In genomic region chr15:40038654-40039543, GRCh38 we compare ENCODE assay signal across 8 cellular contexts. TPM values are rescaled to one million over a fixed set of nuclear protein-coding genes. Genes with fewer than 3 reads are reported as not detected.
DNase-seq lines count a peak whose midpoint lies in the region; ATAC-seq, FAIRE-seq and TF ChIP-seq lines count a peak whose summit lies in the region.

TSS of gene SRP14 (minus strand) at chr15:40039181. CDS start at chr15:40039116, 65 bp downstream.

- H3K4me1 ChIP-seq in OCI-LY1 (ENCODE audit: insufficient read depth, low read length, severe bottlenecking), result peaks cover 34% of the 10 kb centered on the region
- H3K4me1 ChIP-seq in mesodermal cell (ENCODE audit: control insufficient read depth, insufficient read depth, low read length, poor library complexity, severe bottlenecking), result no peaks in the 10 kb centered on the region

- H3K79me2 ChIP-seq in OCI-LY1 (ENCODE audit: insufficient read depth, low read length), result peaks cover 13% of the 10 kb centered on the region

- H3K4me3 ChIP-seq in OCI-LY1 (ENCODE audit: low read depth, low read length, poor library complexity, severe bottlenecking) (peak within 1 kb of the TSS; percentile 79), mesodermal cell (ENCODE audit: extremely low read depth, insufficient read depth, low read length, poor library complexity, severe bottlenecking) (peak within 1 kb of the TSS; percentile 80)

- DNase-seq in D721Med (ENCODE audit: insufficient read length, low spot score), result peak; percentile 88
- peak; percentile 74 for DNase-seq in HuH-7 (ENCODE audit: low spot score)
- peak; percentile 91 for DNase-seq in activated CD8-positive, alpha-beta memory T cell treated with anti-CD3 and anti-CD28 coated beads, Interleukin-2, amount 50 U/mL, for 4 hours
- peak; percentile 83 for DNase-seq in stimulated activated CD8-positive, alpha-beta memory T cell treated with anti-CD3 and anti-CD28 coated beads, Interleukin-15, amount 100 ng/mL, for 24 hours (ENCODE audit: low read depth)

- peak within 1 kb of the TSS; percentile 88 for H3K9ac ChIP-seq in OCI-LY1 (ENCODE audit: low read length)

- H3F3A ChIP-seq in OCI-LY1 (ENCODE audit: insufficient read depth, low read length), result no peaks in the 10 kb centered on the region

- H3K9me3 ChIP-seq in OCI-LY1 (ENCODE audit: low read length) (no peaks in the 10 kb centered on the region), mesodermal cell (ENCODE audit: control insufficient read depth, low read length) (no peaks in the 10 kb centered on the region)

- WGBS in mesodermal cell (ENCODE audit: insufficient coverage in 2 of 2), 2 experiments, result 0 to 1% methylated on average over 37 to 44 of the region's 59 CpGs

- no peaks in the 10 kb centered on the region for H4K20me1 ChIP-seq in OCI-LY1 (ENCODE audit: insufficient read depth, low read length)

- no peaks in the 10 kb centered on the region for H3K27me3 ChIP-seq in OCI-LY1 (ENCODE audit: insufficient read depth, low read length)

- peak within 1 kb of the TSS; percentile 61 for H3K27ac ChIP-seq in OCI-LY1 (ENCODE audit: low read depth, low read length, poor library complexity, severe bottlenecking)
- peak within 1 kb of the TSS; percentile 91 for H3K27ac ChIP-seq in mesodermal cell (ENCODE audit: low read depth, low read length, severe bottlenecking)

- TF ChIP-seq CTCF in D721Med (IDR thresholded peaks at IDR 0.05; ENCODE audit: insufficient read depth, missing control alignments) (no peak), OCI-LY1 (IDR thresholded peaks at IDR 0.05; ENCODE audit: low read length) (no peak)

- peak within 1 kb of the TSS; percentile 88 for H3K4me2 ChIP-seq in OCI-LY1 (ENCODE audit: low read length)

- H3K36me3 ChIP-seq in OCI-LY1 (ENCODE audit: insufficient read depth, low read length) (peaks cover 37% of the 10 kb centered on the region), mesodermal cell (ENCODE audit: control insufficient read depth, insufficient read depth, low read length) (peaks cover 43% of the 10 kb centered on the region)

- FAIRE-seq in D721Med (lab: Jason Lieb, UNC) (no peak), endometrium (lab: Jason Lieb, UNC) (peak; percentile 35)

- no peak within 1 kb of the TSS for H2AFZ ChIP-seq in OCI-LY1 (ENCODE audit: low read length)

- ATAC-seq in GM21526 (IDR thresholded peaks at IDR 0.05; ENCODE audit: low FRiP score, unreplicated experiment), result peak; percentile 83

- H3K9me2 ChIP-seq in OCI-LY1 (ENCODE audit: low read depth, low read length), result no peaks in the 10 kb centered on the region

RNA-seq across cellular contexts. Expression of gene SRP14, which starts in this region (rescaled TPM):
- polyA plus RNA-seq in mesodermal cell (2013, experiment 1 of 2), result 633 TPM
- 649 TPM for polyA plus RNA-seq in mesodermal cell (2013, experiment 2 of 2)

Comparison
In these comparisons a context has a peak if more than half of its experiments do, and no peak if none do; other contexts are left out.
1. Peak in every context shown above with its lines: DNase-seq, ATAC-seq, H3K4me3 ChIP-seq and H3K27ac ChIP-seq.